ENCODE assay signal across 16 cellular contexts in the genomic region with DNA sequence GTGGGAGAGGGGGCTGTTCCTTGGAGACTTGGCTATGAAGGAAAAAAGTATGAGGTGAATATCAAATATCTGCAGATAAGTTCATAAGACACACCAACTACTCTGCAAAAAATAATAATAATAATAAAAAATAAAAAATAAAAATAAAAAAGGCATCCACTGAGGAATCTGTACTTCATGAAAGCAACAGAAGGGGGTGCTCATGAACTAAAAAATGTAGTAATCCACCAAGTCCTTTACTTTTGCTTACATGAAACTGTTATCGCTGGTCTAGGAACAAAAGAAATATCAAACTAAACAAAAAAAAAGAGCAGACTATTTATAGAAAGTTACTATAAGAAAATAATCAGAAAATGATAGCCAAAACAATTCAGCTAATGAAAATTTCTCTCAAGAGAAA.
A peak's percentile ranks its signal among the peaks of the same experiment; 100 is the strongest.
DNase-seq lines count a peak whose midpoint lies in the region; ATAC-seq and TF ChIP-seq lines count a peak whose summit lies in the region.
"Had no signal": no experiment of that assay in that cellular context is flagged by ENCODE, and none has a peak within 500 bp of the region (broad histone marks: within the 10 kb centered on the region; RNA-seq: fewer than 3 reads in every experiment).

No MANE protein-coding gene starts in this region.

- H3K27me3 ChIP-seq in GM23338 (ENCODE audit: insufficient read depth), result no peaks in the 10 kb centered on the region

- peaks cover 8% of the 10 kb centered on the region for H3K4me1 ChIP-seq in GM23338 (ENCODE audit: insufficient read depth)
- H3K4me1 ChIP-seq: A549 had no signal

- H3K9me3 Mint-ChIP-seq in GM23338, result no peaks in the 10 kb centered on the region
- no peaks in the 10 kb centered on the region for H3K9me3 Mint-ChIP-seq in nephron progenitor cell

- H3F3A ChIP-seq in GM23338 (replicated peaks; ENCODE audit: low read depth), result no peaks in the 10 kb centered on the region

- H3K9me2 ChIP-seq in GM23338 (ENCODE audit: insufficient read depth), result no peaks in the 10 kb centered on the region

- no peaks in the 10 kb centered on the region for H3K36me3 Mint-ChIP-seq in GM23338 (ENCODE audit: low read depth)
- no peaks in the 10 kb centered on the region for H3K36me3 Mint-ChIP-seq in nephron progenitor cell (ENCODE audit: low read depth)

- H3K4me1 Mint-ChIP-seq in GM23338 (peaks cover 10% of the 10 kb centered on the region; the same call in 2 of the 3 replicates), nephron progenitor cell (no peaks in the 10 kb centered on the region)

- in situ Hi-C loops in SK-MEL-5 (cut with HindIII; ENCODE audit: low pct_unique_long_range_greater_than_20kb, low sequenced_read_pairs), result no loop called here

- ATAC-seq in GM23338, result no peak
- ATAC-seq: A549 had no signal

- no peaks in the 10 kb centered on the region for H3K79me2 ChIP-seq in GM23338 (replicated peaks; ENCODE audit: insufficient read depth)

- no peak overlapping the region for H3K27ac Mint-ChIP-seq in GM23338
- no peak overlapping the region for H3K27ac Mint-ChIP-seq in nephron progenitor cell
- H3K27ac Mint-ChIP-seq: CD4-positive, alpha-beta T cell had no signal

- H4K20me1 ChIP-seq in GM23338 (replicated peaks; ENCODE audit: insufficient read depth), result no peaks in the 10 kb centered on the region

- peak; percentile 30 for DNase-seq in GM23338 (ENCODE audit: low spot score)
- DNase-seq in SK-MEL-5 (ENCODE audit: low read depth, low spot score), result peak; percentile 25
- DNase-seq in nephron progenitor cell, result no peak
- DNase-seq in activated naive CD4-positive, alpha-beta T cell treated with Interleukin-2 at 50 U/mL for 16 hours, result no peak
- no peak for DNase-seq in NCI-H748 (lab: John Stamatoyannopoulos, UW; ENCODE audit: unreplicated experiment)
- no peak for DNase-seq in GM10266 (ENCODE audit: extremely low spot score)
- DNase-seq in stimulated activated naive CD4-positive, alpha-beta T cell treated with Interleukin-2 at 50 U/mL for 16 hours (lab: John Stamatoyannopoulos, UW), result no peak
- DNase-seq: CD4-positive, alpha-beta T cell; H7; Kasumi-1; NCI-H1436 treated with DMSO at 0.1 percent for 48 hours; NCI-H2081; NCI-H345; NCI-H748 treated with DMSO at 0.1 percent for 48 hours had no signal

- no peak overlapping the region for H3K4me2 ChIP-seq in GM23338
- H3K4me2 ChIP-seq: A549 had no signal

- H3K36me3 ChIP-seq in GM23338 (ENCODE audit: insufficient read depth), result no peaks in the 10 kb centered on the region

- H3K4me3 ChIP-seq in GM23338, result no peak overlapping the region
- H3K4me3 ChIP-seq: A549 had no signal

- TF ChIP-seq CTCF in 22Rv1 (IDR thresholded peaks at IDR 0.05) (0 out of 2 replicates have a peak, but pooled peaks have one; percentile 10), GM23338 (conservative IDR thresholded peaks at IDR 0.05; ENCODE audit: low read depth in 2 of 2) (peak; percentile 44 to 47; a peak in 3 of 4 replicates), nephron progenitor cell (IDR thresholded peaks at IDR 0.05) (peak; percentile 32), GM10266 (IDR thresholded peaks at IDR 0.05; ENCODE audit: control insufficient read depth, insufficient read depth, low read depth, missing control alignments) (no peak)

- no peaks in the 10 kb centered on the region for H3K27me3 Mint-ChIP-seq in GM23338 (ENCODE audit: insufficient read depth, low read depth, poor library complexity)
- peaks cover 4% of the 10 kb centered on the region for H3K27me3 Mint-ChIP-seq in nephron progenitor cell (ENCODE audit: low read depth, poor library complexity)

- no peak overlapping the region for H2AFZ ChIP-seq in GM23338

- H3K27ac ChIP-seq in 22Rv1 (no peak overlapping the region), GM23338 (ENCODE audit: low read depth) (no peak overlapping the region)
- H3K27ac ChIP-seq: A549 had no signal

- H3K4me3 Mint-ChIP-seq in GM23338, result no peak overlapping the region
- H3K4me3 Mint-ChIP-seq in nephron progenitor cell, result no peak overlapping the region
- H3K4me3 Mint-ChIP-seq: CD4-positive, alpha-beta T cell had no signal

TF ChIP-seq in GM23338, 12 proteins besides CTCF, POLR2A, EP300 and RAD21:
- TF ChIP-seq, protein P1, sequence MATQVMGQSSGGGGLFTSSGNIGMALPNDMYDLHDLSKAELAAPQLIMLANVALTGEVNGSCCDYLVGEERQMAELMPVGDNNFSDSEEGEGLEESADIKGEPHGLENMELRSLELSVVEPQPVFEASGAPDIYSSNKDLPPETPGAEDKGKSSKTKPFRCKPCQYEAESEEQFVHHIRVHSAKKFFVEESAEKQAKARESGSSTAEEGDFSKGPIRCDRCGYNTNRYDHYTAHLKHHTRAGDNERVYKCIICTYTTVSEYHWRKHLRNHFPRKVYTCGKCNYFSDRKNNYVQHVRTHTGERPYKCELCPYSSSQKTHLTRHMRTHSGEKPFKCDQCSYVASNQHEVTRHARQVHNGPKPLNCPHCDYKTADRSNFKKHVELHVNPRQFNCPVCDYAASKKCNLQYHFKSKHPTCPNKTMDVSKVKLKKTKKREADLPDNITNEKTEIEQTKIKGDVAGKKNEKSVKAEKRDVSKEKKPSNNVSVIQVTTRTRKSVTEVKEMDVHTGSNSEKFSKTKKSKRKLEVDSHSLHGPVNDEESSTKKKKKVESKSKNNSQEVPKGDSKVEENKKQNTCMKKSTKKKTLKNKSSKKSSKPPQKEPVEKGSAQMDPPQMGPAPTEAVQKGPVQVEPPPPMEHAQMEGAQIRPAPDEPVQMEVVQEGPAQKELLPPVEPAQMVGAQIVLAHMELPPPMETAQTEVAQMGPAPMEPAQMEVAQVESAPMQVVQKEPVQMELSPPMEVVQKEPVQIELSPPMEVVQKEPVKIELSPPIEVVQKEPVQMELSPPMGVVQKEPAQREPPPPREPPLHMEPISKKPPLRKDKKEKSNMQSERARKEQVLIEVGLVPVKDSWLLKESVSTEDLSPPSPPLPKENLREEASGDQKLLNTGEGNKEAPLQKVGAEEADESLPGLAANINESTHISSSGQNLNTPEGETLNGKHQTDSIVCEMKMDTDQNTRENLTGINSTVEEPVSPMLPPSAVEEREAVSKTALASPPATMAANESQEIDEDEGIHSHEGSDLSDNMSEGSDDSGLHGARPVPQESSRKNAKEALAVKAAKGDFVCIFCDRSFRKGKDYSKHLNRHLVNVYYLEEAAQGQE (IDR thresholded peaks at IDR 0.05; ENCODE audit: unreplicated experiment), result no peak
- TF ChIP-seq STAT1 (IDR thresholded peaks at IDR 0.05; ENCODE audit: unreplicated experiment) (no peak), NANOG (IDR thresholded peaks at IDR 0.05; ENCODE audit: borderline replicate concordance) (no peak)
- TF ChIP-seq, protein P2, sequence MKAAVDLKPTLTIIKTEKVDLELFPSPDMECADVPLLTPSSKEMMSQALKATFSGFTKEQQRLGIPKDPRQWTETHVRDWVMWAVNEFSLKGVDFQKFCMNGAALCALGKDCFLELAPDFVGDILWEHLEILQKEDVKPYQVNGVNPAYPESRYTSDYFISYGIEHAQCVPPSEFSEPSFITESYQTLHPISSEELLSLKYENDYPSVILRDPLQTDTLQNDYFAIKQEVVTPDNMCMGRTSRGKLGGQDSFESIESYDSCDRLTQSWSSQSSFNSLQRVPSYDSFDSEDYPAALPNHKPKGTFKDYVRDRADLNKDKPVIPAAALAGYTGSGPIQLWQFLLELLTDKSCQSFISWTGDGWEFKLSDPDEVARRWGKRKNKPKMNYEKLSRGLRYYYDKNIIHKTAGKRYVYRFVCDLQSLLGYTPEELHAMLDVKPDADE (IDR thresholded peaks at IDR 0.05), result no peak
TF ChIP-seq in GM23338: peak in this region for 0.

Comparison
In these comparisons a context has a peak if more than half of its experiments do, and no peak if none do; other contexts are left out.
1. DNase-seq: peak in GM23338 (single experiment) and SK-MEL-5 (single experiment); none in nephron progenitor cell (single experiment), activated naive CD4-positive, alpha-beta T cell treated with Interleukin-2 at 50 U/mL for 16 hours (single experiment), NCI-H748 (single experiment), GM10266 (single experiment) and stimulated activated naive CD4-positive, alpha-beta T cell treated with Interleukin-2 at 50 U/mL for 16 hours (single experiment).